In genomic region chrX:1591102-1591862, GRCh38 we compare ENCODE assay signal across 8 cellular contexts. TPM values are rescaled to one million over a fixed set of nuclear protein-coding genes. Genes with fewer than 3 reads are reported as not detected.
A peak's percentile ranks its signal among the peaks of the same experiment; 100 is the strongest.
DNase-seq lines count a peak whose midpoint lies in the region; ATAC-seq and TF ChIP-seq lines count a peak whose summit lies in the region.

TSS of gene AKAP17A (plus strand) at chrX:1591604. CDS start at chrX:1593463, 1,859 bp downstream.

- TF ChIP-seq POLR2A in suprapubic skin (IDR thresholded peaks at IDR 0.05) = peak; percentile 64 to 71

- no peak for TF ChIP-seq CTCF in suprapubic skin (IDR thresholded peaks at IDR 0.05)

- H3K4me3 Mint-ChIP-seq in activated naive CD4-positive, alpha-beta T cell treated with anti-CD3 and anti-CD28 coated beads, Interleukin-2, amount 50 U/mL, for 24 hours = peak within 1 kb of the TSS; percentile 92

- H3K36me3 Mint-ChIP-seq in activated naive CD4-positive, alpha-beta T cell treated with anti-CD3 and anti-CD28 coated beads, Interleukin-2, amount 50 U/mL, for 24 hours = no peaks in the 10 kb centered on the region

- no peaks in the 10 kb centered on the region for H3K27me3 ChIP-seq in suprapubic skin

- TF ChIP-seq EP300 in suprapubic skin (IDR thresholded peaks at IDR 0.05) = no peak

- WGBS in suprapubic skin = 3% methylated on average over 52 of the region's 66 CpGs

- peak within 1 kb of the TSS; percentile 89 for H3K27ac ChIP-seq in suprapubic skin

- DNase-seq in NCI-H1092 treated with DMSO at 0.1 percent for 48 hours (lab: John Stamatoyannopoulos, UW) (peak; percentile 96), glomerular visceral epithelial cell (ENCODE audit: extremely low spot score) (peak; percentile 97), occipital lobe (lab: John Stamatoyannopoulos, UW) (peak; percentile 95), suprapubic skin (ENCODE audit: low spot score in 2 of 2) (peak; percentile 96)

- peaks cover 25% of the 10 kb centered on the region for H3K4me1 ChIP-seq in suprapubic skin

- H3K9me3 ChIP-seq in suprapubic skin = no peaks in the 10 kb centered on the region

- ATAC-seq in HG02610 (IDR thresholded peaks at IDR 0.05; ENCODE audit: unreplicated experiment) (peak; percentile 89), SK-N-SH treated with all-trans-retinoic acid at 6 μM for 48 hours (peak; percentile 94)

- peaks cover 32% of the 10 kb centered on the region for H3K36me3 ChIP-seq in suprapubic skin

- H3K27ac Mint-ChIP-seq in activated naive CD4-positive, alpha-beta T cell treated with anti-CD3 and anti-CD28 coated beads, Interleukin-2, amount 50 U/mL, for 24 hours = peak within 1 kb of the TSS; percentile 92

- peak within 1 kb of the TSS; percentile 89 for H3K4me3 ChIP-seq in GM08714 (ENCODE audit: low read length)
- peak within 1 kb of the TSS; percentile 79 for H3K4me3 ChIP-seq in suprapubic skin

- H3K27me3 Mint-ChIP-seq in activated naive CD4-positive, alpha-beta T cell treated with anti-CD3 and anti-CD28 coated beads, Interleukin-2, amount 50 U/mL, for 24 hours = no peaks in the 10 kb centered on the region

- H3K4me1 Mint-ChIP-seq in activated naive CD4-positive, alpha-beta T cell treated with anti-CD3 and anti-CD28 coated beads, Interleukin-2, amount 50 U/mL, for 24 hours = peaks cover 32% of the 10 kb centered on the region

- no peaks in the 10 kb centered on the region for H3K9me3 Mint-ChIP-seq in activated naive CD4-positive, alpha-beta T cell treated with anti-CD3 and anti-CD28 coated beads, Interleukin-2, amount 50 U/mL, for 24 hours

TF ChIP-seq in SK-N-SH treated with all-trans-retinoic acid at 6 μM for 48 hours, 23 proteins besides CTCF, POLR2A, EP300 and RAD21:
- no peak for TF ChIP-seq ZFP3 (CRISPR knock-in tag; IDR thresholded peaks at IDR 0.05)
- no peak for TF ChIP-seq ZNF8 (CRISPR knock-in tag; IDR thresholded peaks at IDR 0.05)
- no peak for TF ChIP-seq ISL1 (CRISPR knock-in tag; IDR thresholded peaks at IDR 0.05)
- no peak for TF ChIP-seq CSDC2 (CRISPR knock-in tag; IDR thresholded peaks at IDR 0.05)
- no peak for TF ChIP-seq TCF4 (CRISPR knock-in tag; IDR thresholded peaks at IDR 0.05; ENCODE audit: borderline replicate concordance)
- TF ChIP-seq ZNF565 (CRISPR knock-in tag; conservative IDR thresholded peaks at IDR 0.05; ENCODE audit: low read depth) = no peak
- TF ChIP-seq OSR1 (CRISPR knock-in tag; IDR thresholded peaks at IDR 0.05) = no peak
- no peak for TF ChIP-seq PPARA (CRISPR knock-in tag; IDR thresholded peaks at IDR 0.05; ENCODE audit: borderline replicate concordance)
- TF ChIP-seq ZNF70 (CRISPR knock-in tag; IDR thresholded peaks at IDR 0.05) = no peak
- no peak for TF ChIP-seq SNAI2 (CRISPR knock-in tag; IDR thresholded peaks at IDR 0.05)
- no peak for TF ChIP-seq POU6F1 (CRISPR knock-in tag; IDR thresholded peaks at IDR 0.05; ENCODE audit: borderline replicate concordance, low read depth)
- TF ChIP-seq CSRNP3 (CRISPR knock-in tag; IDR thresholded peaks at IDR 0.05) = no peak
- TF ChIP-seq TOX (CRISPR knock-in tag; IDR thresholded peaks at IDR 0.05; ENCODE audit: borderline replicate concordance) = no peak
- TF ChIP-seq ARNTL (CRISPR knock-in tag; IDR thresholded peaks at IDR 0.05; ENCODE audit: borderline replicate concordance, low read depth) = no peak
- no peak for TF ChIP-seq ZC3H10 (CRISPR knock-in tag; IDR thresholded peaks at IDR 0.05)
- no peak for TF ChIP-seq CREB5 (CRISPR knock-in tag; IDR thresholded peaks at IDR 0.05; ENCODE audit: low read depth)
- TF ChIP-seq TSHZ2 (CRISPR knock-in tag; IDR thresholded peaks at IDR 0.05) = no peak

RNA-seq across cellular contexts. Expression of gene AKAP17A, which starts in this region (rescaled TPM):
- total RNA-seq in occipital lobe (11.5 TPM), suprapubic skin (10 to 100 TPM; 31.4 to 86.7 (median 37.9) TPM)

Comparison
In these comparisons a context has a peak if more than half of its experiments do, and no peak if none do; other contexts are left out.
1. Peak in every context shown above with its lines: DNase-seq, ATAC-seq, H3K4me3 ChIP-seq and H3K27ac ChIP-seq.